1 cellular context compared by ENCODE assay signal in the genomic region with DNA sequence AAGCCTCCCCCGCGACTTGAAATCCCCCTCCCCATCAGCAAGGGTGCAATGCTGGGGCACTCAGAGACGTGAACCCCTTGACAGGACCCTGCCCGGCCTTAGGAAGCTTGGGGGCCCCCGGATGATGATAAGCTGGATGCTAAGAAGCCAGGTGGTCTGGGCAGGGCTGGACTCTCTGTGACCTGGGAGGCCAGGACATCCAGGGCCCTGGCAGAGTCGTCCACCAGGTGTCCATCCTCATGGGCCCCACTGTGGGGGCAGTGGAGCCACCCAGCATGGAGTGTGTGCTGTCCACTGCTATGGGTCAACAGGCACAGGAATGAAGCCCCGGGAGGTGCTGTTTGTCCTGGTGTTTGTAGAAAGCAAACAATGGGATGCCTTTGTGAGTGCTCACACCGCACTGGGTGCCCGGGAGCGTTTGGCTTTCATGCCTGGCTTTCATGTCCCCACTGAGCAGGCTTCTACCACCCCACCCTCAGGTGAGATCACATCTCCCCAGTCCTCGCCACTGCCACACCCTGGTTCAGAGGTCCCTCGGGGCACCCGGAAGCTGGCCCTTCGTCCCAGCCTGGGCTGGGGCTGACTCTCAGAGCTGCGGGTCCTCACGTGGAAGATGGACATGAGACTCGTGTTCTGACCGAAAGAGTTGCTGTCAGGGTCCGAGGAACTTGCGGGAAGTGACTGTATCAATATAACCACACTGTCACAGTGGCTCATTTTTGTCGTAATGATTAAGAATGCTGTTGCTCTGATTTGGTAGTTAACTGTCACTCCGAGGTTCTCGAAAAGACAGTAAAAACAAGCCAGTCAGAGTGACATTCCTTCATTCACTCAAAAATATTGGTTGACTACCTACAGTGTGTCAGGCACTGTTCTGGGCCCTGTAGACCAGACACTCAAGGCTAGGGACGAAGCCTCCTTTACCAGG.
TF ChIP-seq lines count a peak whose summit lies in the region.

No MANE protein-coding gene starts in this region.

TF ChIP-seq in A549, 52 proteins besides CTCF, POLR2A, EP300 and RAD21 (continued from another document):
- TF ChIP-seq, protein P1, sequence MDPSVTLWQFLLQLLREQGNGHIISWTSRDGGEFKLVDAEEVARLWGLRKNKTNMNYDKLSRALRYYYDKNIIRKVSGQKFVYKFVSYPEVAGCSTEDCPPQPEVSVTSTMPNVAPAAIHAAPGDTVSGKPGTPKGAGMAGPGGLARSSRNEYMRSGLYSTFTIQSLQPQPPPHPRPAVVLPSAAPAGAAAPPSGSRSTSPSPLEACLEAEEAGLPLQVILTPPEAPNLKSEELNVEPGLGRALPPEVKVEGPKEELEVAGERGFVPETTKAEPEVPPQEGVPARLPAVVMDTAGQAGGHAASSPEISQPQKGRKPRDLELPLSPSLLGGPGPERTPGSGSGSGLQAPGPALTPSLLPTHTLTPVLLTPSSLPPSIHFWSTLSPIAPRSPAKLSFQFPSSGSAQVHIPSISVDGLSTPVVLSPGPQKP (IDR thresholded peaks at IDR 0.05; ENCODE audit: low read depth, low read length), result no peak
- TF ChIP-seq, protein P2, sequence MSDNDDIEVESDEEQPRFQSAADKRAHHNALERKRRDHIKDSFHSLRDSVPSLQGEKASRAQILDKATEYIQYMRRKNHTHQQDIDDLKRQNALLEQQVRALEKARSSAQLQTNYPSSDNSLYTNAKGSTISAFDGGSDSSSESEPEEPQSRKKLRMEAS (IDR thresholded peaks at IDR 0.05), result peak; percentile 91
- no peak for TF ChIP-seq CHD2 (IDR thresholded peaks at IDR 0.05; ENCODE audit: low read length, partially characterized antibody)
